In the genomic region with DNA sequence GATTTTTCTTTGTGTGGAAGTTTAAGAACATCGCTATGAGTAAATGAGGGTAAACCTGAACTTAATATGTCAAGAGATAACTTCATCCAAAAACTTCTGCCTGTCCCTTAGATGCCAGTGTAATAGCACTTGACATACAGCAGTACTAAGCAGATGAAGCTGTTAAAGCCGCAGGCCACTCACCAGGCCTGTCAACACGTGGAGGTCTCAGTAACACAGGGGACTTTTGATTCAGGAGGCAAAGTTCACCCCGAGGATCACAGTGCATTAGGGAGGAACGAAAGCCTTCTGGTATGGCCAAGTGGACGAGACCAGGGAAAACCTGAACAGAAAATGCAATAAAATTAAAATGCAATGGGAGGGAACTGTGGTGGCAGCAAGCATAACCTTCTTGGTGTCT, we compare ENCODE assay signal across 16 cellular contexts.
DNase-seq lines count a peak whose midpoint lies in the region; ATAC-seq lines count a peak whose summit lies in the region.
"Had no signal": no experiment of that assay in that cellular context is flagged by ENCODE, and none has a peak within 500 bp of the region (broad histone marks: within the 10 kb centered on the region; RNA-seq: fewer than 3 reads in every experiment).

No MANE protein-coding gene starts in this region.

- DNase-seq in NCI-H510A treated with DMSO at 0.1 percent for 48 hours (lab: John Stamatoyannopoulos, UW), result peak; percentile 11
- no peak for DNase-seq in NCI-H510A (lab: John Stamatoyannopoulos, UW)
- DNase-seq in SK-N-DZ (ENCODE audit: low spot score), result peak; percentile 70
- DNase-seq in left kidney (ENCODE audit: low read depth, low spot score), result peak; percentile 23
- no peak for DNase-seq in activated T-cell treated with anti-CD3 and anti-CD28 coated beads, Interleukin-2, amount 50 U/mL, for 1 hour
- DNase-seq in left lobe of liver (ENCODE audit: low spot score), result no peak
- DNase-seq: AML-193; CD4-positive, alpha-beta T cell; CD8-positive, alpha-beta T cell; DMS 273 treated with DMSO at 0.1 percent for 48 hours; DMS153; DND-41; EL; GDM1 had no signal

- no peak for ATAC-seq in left lobe of liver
- ATAC-seq: A549; CD8-positive, alpha-beta T cell; GM12878 had no signal

Comparison
In these comparisons a context has a peak if more than half of its experiments do, and no peak if none do; other contexts are left out.
1. DNase-seq: peak in NCI-H510A treated with DMSO at 0.1 percent for 48 hours (single experiment), SK-N-DZ (single experiment) and left kidney (single experiment); none in NCI-H510A (single experiment), activated T-cell treated with anti-CD3 and anti-CD28 coated beads, Interleukin-2, amount 50 U/mL, for 1 hour (single experiment) and left lobe of liver (single experiment).